30 cellular contexts compared by ENCODE assay signal in genomic region chr6:45226081-45226480, GRCh38.
A peak's percentile ranks its signal among the peaks of the same experiment; 100 is the strongest.
DNase-seq lines count a peak whose midpoint lies in the region; ATAC-seq and TF ChIP-seq lines count a peak whose summit lies in the region.
"Had no signal": no experiment of that assay in that cellular context is flagged by ENCODE, and none has a peak within 500 bp of the region (broad histone marks: within the 10 kb centered on the region; RNA-seq: fewer than 3 reads in every experiment).

No MANE protein-coding gene starts in this region.

- H3K27ac ChIP-seq in CD4-positive, alpha-beta T cell (ENCODE audit: low read depth, low read length), result no peak overlapping the region
- no peak overlapping the region for H3K27ac ChIP-seq in SU-DHL-6 (ENCODE audit: low read depth, low read length)
- no peak overlapping the region for H3K27ac ChIP-seq in WERI-Rb-1
- no peak overlapping the region for H3K27ac ChIP-seq in dorsolateral prefrontal cortex
- H3K27ac ChIP-seq: adrenal gland, body of pancreas, pancreas, RWPE1, skin epidermis, suprapubic skin, upper lobe of left lung had no signal

- H3K36me3 Mint-ChIP-seq in CD4-positive, alpha-beta T cell (ENCODE audit: low read depth), result peaks cover 2% of the 10 kb centered on the region

- POLR2A ChIA-PET in CD4-positive, alpha-beta T cell (lab: Charles Lee), result no interaction called here

- no peaks in the 10 kb centered on the region for H4K20me1 ChIP-seq in SU-DHL-6 (ENCODE audit: low read depth, low read length)

- CTCF ChIA-PET in CD4-positive, alpha-beta T cell (lab: Charles Lee), result no interaction called here

- H3K9ac ChIP-seq in SU-DHL-6 (ENCODE audit: low read length), result no peak overlapping the region

- H3K9me2 ChIP-seq in SU-DHL-6 (replicated peaks; ENCODE audit: insufficient read depth, low read length), result no peaks in the 10 kb centered on the region

- H3K9me3 Mint-ChIP-seq in CD4-positive, alpha-beta T cell, result peaks cover 3% of the 10 kb centered on the region

- no peaks in the 10 kb centered on the region for H3F3A ChIP-seq in SU-DHL-6 (ENCODE audit: insufficient read depth)

- H3K27ac Mint-ChIP-seq in CD4-positive, alpha-beta T cell, result no peak overlapping the region
- H3K27ac Mint-ChIP-seq: activated CD4-positive, alpha-beta memory T cell treated with anti-CD3 and anti-CD28 coated beads, Interleukin-2, amount 10 ng/mL, durations not matched to agents 7 days and 5 days; activated T-helper 1 cell treated with anti-CD3 and anti-CD28 coated beads, Interleukin-12 subunit alpha, Interleukin-12 subunit beta, Interleukin-2, Interleukin-4 antibody, amounts not matched to agents 30 ng/mL and 10 ng/mL and 1 ng/mL, durations not matched to agents 14 hours and 24 hours and 36 hours; nephron; T-helper 1 cell treated with Interleukin-12 subunit alpha and Interleukin-12 subunit beta and Interleukin-4 antibody, amounts not matched to agents 30 μg/mL and 1 μg/mL, for 36 hours had no signal

- H3K4me3 Mint-ChIP-seq in CD4-positive, alpha-beta T cell, result no peak overlapping the region
- H3K4me3 Mint-ChIP-seq: activated CD4-positive, alpha-beta memory T cell treated with anti-CD3 and anti-CD28 coated beads, Interleukin-2, amount 10 ng/mL, durations not matched to agents 7 days and 5 days; activated T-helper 1 cell treated with anti-CD3 and anti-CD28 coated beads, Interleukin-12 subunit alpha, Interleukin-12 subunit beta, Interleukin-2, Interleukin-4 antibody, amounts not matched to agents 30 ng/mL and 10 ng/mL and 1 ng/mL, durations not matched to agents 14 hours and 24 hours and 36 hours; nephron; T-helper 1 cell treated with Interleukin-12 subunit alpha and Interleukin-12 subunit beta and Interleukin-4 antibody, amounts not matched to agents 30 μg/mL and 1 μg/mL, for 36 hours had no signal

- no peak overlapping the region for H3K4me2 ChIP-seq in SU-DHL-6 (ENCODE audit: low read depth, low read length, poor library complexity, severe bottlenecking)

- H3K4me3 ChIP-seq in HFF-Myc (replicated peaks; ENCODE audit: low read depth, low read length) (no peak overlapping the region), SU-DHL-6 (ENCODE audit: insufficient read depth, low read length, poor library complexity, severe bottlenecking) (no peak overlapping the region), fibroblast of villous mesenchyme (ENCODE audit: low read depth, low read length) (no peak overlapping the region), WERI-Rb-1 (ENCODE audit: low read depth, low read length) (no peak overlapping the region), dorsolateral prefrontal cortex (no peak overlapping the region)
- H3K4me3 ChIP-seq: adrenal gland, body of pancreas, pancreas, skin epidermis, suprapubic skin, upper lobe of left lung had no signal

- no peaks in the 10 kb centered on the region for H3K4me1 Mint-ChIP-seq in CD4-positive, alpha-beta T cell (ENCODE audit: low read depth)
- H3K4me1 Mint-ChIP-seq: activated CD4-positive, alpha-beta memory T cell treated with anti-CD3 and anti-CD28 coated beads, Interleukin-2, amount 10 ng/mL, durations not matched to agents 7 days and 5 days; nephron had no signal

- TF ChIP-seq CTCF in CD4-positive, alpha-beta T cell (IDR thresholded peaks at IDR 0.05), result peak; percentile 19
- TF ChIP-seq CTCF in HFF-Myc (IDR thresholded peaks at IDR 0.05; ENCODE audit: low read depth, low read length, missing control alignments) (peak; percentile 11), SU-DHL-6 (IDR thresholded peaks at IDR 0.05; ENCODE audit: insufficient read depth, low read length, poor library complexity, severe bottlenecking) (peak; percentile 9), fibroblast of villous mesenchyme (IDR thresholded peaks at IDR 0.05; ENCODE audit: insufficient read depth, low read depth, low read length) (peak; percentile 21), WERI-Rb-1 (IDR thresholded peaks at IDR 0.05; ENCODE audit: low read depth, low read length) (no peak), dorsolateral prefrontal cortex (IDR thresholded peaks at IDR 0.05 in 54 of 56, conservative IDR thresholded peaks at IDR 0.05 in 2 of 56; ENCODE audit: low read depth in 1 of 56, partially characterized antibody in 56 of 56) (peak in 3 of 56 donors; percentile 5 to 16 (median 16))

- DNase-seq in CD4-positive, alpha-beta T cell, result no peak
- no peak for DNase-seq in HFF-Myc (ENCODE audit: extremely low read depth, low read depth)
- no peak for DNase-seq in fibroblast of villous mesenchyme (ENCODE audit: low read depth)
- no peak for DNase-seq in WERI-Rb-1
- no peak for DNase-seq in NCI-H2227 (lab: John Stamatoyannopoulos, UW; ENCODE audit: unreplicated experiment)
- DNase-seq in dorsolateral prefrontal cortex, result no peak
- no peak for DNase-seq in NCI-H69 (lab: John Stamatoyannopoulos, UW)
- DNase-seq: activated CD4-positive, alpha-beta memory T cell treated with anti-CD3 and anti-CD28 coated beads, Interleukin-2, amount 10 ng/mL, durations not matched to agents 7 days and 5 days; activated CD8-positive, alpha-beta memory T cell treated with anti-CD3 and anti-CD28 coated beads, Interleukin-2, amount 50 U/mL, for 4 hours; activated naive CD4-positive, alpha-beta T cell treated with Interleukin-2 at 50 U/mL for 16 hours; adrenal gland; body of pancreas; C1 segment of cervical spinal cord; Caco-2; DMS53; GDM1; NCI-H1417; NCI-H2029 treated with DMSO at 0.1 percent for 48 hours; NCI-H2227 treated with DMSO at 0.1 percent for 48 hours; NCI-H748 treated with DMSO at 0.1 percent for 48 hours; pancreas; stimulated activated naive CD4-positive, alpha-beta T cell; upper lobe of left lung had no signal

- peaks cover 2% of the 10 kb centered on the region for H3K9me3 ChIP-seq in CD4-positive, alpha-beta T cell (ENCODE audit: control insufficient read depth, low read length)
- H3K9me3 ChIP-seq in SU-DHL-6 (ENCODE audit: insufficient read depth, low read length) (no peaks in the 10 kb centered on the region), WERI-Rb-1 (ENCODE audit: severe bottlenecking) (no peaks in the 10 kb centered on the region)
- H3K9me3 ChIP-seq: adrenal gland, body of pancreas, Caco-2, pancreas had no signal

- H3K36me3 ChIP-seq in SU-DHL-6 (ENCODE audit: low read length), result no peaks in the 10 kb centered on the region
- H3K36me3 ChIP-seq in WERI-Rb-1, result no peaks in the 10 kb centered on the region
- H3K36me3 ChIP-seq: adrenal gland, pancreas, suprapubic skin, upper lobe of left lung had no signal

- ATAC-seq in CD4-positive, alpha-beta T cell (ENCODE audit: poor library complexity), result no peak
- ATAC-seq: body of pancreas, pancreas had no signal

- no peaks in the 10 kb centered on the region for H3K27me3 Mint-ChIP-seq in CD4-positive, alpha-beta T cell
- H3K27me3 Mint-ChIP-seq: activated CD4-positive, alpha-beta memory T cell treated with anti-CD3 and anti-CD28 coated beads, Interleukin-2, amount 10 ng/mL, durations not matched to agents 7 days and 5 days had no signal

- no peaks in the 10 kb centered on the region for H3K79me2 ChIP-seq in SU-DHL-6 (ENCODE audit: insufficient read depth, low read length)

- no peak overlapping the region for H2AFZ ChIP-seq in SU-DHL-6 (ENCODE audit: low read depth, low read length, severe bottlenecking)

- H3K27me3 ChIP-seq in CD4-positive, alpha-beta T cell (ENCODE audit: control insufficient read depth, insufficient read depth, low read length), result no peaks in the 10 kb centered on the region
- H3K27me3 ChIP-seq in SU-DHL-6 (ENCODE audit: low read length), result no peaks in the 10 kb centered on the region
- no peaks in the 10 kb centered on the region for H3K27me3 ChIP-seq in WERI-Rb-1 (ENCODE audit: insufficient read depth, low read depth, severe bottlenecking)
- no peaks in the 10 kb centered on the region for H3K27me3 ChIP-seq in dorsolateral prefrontal cortex
- H3K27me3 ChIP-seq: adrenal gland, body of pancreas, pancreas, suprapubic skin, upper lobe of left lung had no signal

- intact Hi-C loops in CD4-positive, alpha-beta T cell (cut with DNase I, micrococcal nuclease), result no loop called here
- intact Hi-C loops in dorsolateral prefrontal cortex (cut with DNase I), result no loop called here
